Comparison of ENCODE assay signal across 20 cellular contexts in the genomic region with DNA sequence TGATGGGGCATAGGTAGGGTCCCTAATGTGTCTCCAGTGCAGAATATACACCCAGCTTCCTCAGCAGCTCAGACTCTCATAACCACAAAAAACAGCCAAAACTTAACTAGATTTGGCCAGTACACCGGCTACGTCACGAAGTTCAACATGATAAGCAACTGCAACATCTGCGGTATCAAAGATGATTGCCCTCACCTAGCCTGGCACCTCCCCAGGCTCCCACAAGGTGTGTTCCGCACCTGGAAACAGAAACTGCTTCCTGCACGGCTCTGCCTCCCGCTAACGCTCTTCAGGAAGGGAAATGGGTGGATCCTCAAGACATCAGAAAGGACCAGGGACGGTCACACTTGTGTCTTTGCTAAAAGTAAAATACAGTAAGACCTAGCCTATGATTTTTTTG. TPM values are rescaled to one million over a fixed set of nuclear protein-coding genes. Genes with fewer than 3 reads are reported as not detected.
DNase-seq lines count a peak whose midpoint lies in the region; ATAC-seq, FAIRE-seq and TF ChIP-seq lines count a peak whose summit lies in the region.
"Had no signal": no experiment of that assay in that cellular context is flagged by ENCODE, and none has a peak within 500 bp of the region (broad histone marks: within the 10 kb centered on the region; RNA-seq: fewer than 3 reads in every experiment).

No MANE protein-coding gene starts in this region.

- no peak overlapping the region for H3K9ac ChIP-seq in OCI-LY3 (ENCODE audit: low read length)
- H3K9ac ChIP-seq: SK-N-SH had no signal

- no peak for FAIRE-seq in small intestine (lab: Jason Lieb, UNC)
- FAIRE-seq: A549, G401.6, RCC 7860 had no signal

- H3K27ac ChIP-seq in OCI-LY3 (ENCODE audit: low read length) (peak overlapping the region; percentile 62), small intestine (ENCODE audit: low read depth in 1 of 2, low read length in 1 of 2) (peak overlapping the region in 1 of 2 donors; percentile 15)
- H3K27ac ChIP-seq: A549 had no signal

- H3K9me3 ChIP-seq in OCI-LY3 (ENCODE audit: insufficient read depth, low read length), result no peaks in the 10 kb centered on the region
- no peaks in the 10 kb centered on the region for H3K9me3 ChIP-seq in small intestine (ENCODE audit: control insufficient read depth, low read depth)
- H3K9me3 ChIP-seq: A549, SK-N-SH had no signal

- no peaks in the 10 kb centered on the region for H3K27me3 Mint-ChIP-seq in endothelial cell (ENCODE audit: unreplicated experiment)

- peak overlapping the region; percentile 38 for H3K4me2 ChIP-seq in OCI-LY3 (ENCODE audit: low read length)
- H3K4me2 ChIP-seq: A549, SK-N-SH had no signal

- no peak overlapping the region for H3K27ac Mint-ChIP-seq in endothelial cell (ENCODE audit: unreplicated experiment)
- H3K27ac Mint-ChIP-seq: H9 had no signal

- peak overlapping the region; percentile 13; the same call in 1 of the 2 replicates for H3K4me3 ChIP-seq in OCI-LY3 (ENCODE audit: low read length)
- no peak overlapping the region for H3K4me3 ChIP-seq in small intestine (ENCODE audit: low read depth in 1 of 2, low read length in 2 of 2)
- H3K4me3 ChIP-seq: A549 had no signal

- H4K20me1 ChIP-seq in OCI-LY3 (ENCODE audit: insufficient read depth, low read length), result peaks cover 33% of the 10 kb centered on the region

- H2AFZ ChIP-seq in OCI-LY3 (ENCODE audit: low read depth, low read length), result no peak overlapping the region

- DNase-seq in endothelial cell (ENCODE audit: low spot score) (no peak), small intestine (peak; percentile 83), germinal center (ENCODE audit: low spot score) (no peak)
- DNase-seq: C1 segment of cervical spinal cord, DND-41, H9, KBM-7, NCI-H1048, NCI-H1436 treated with DMSO at 0.1 percent for 48 hours, NCI-H2081, NCI-H748 treated with DMSO at 0.1 percent for 48 hours, SHP77, SK-N-SH had no signal

- no peak for TF ChIP-seq CTCF in OCI-LY3 (IDR thresholded peaks at IDR 0.05; ENCODE audit: low read depth, low read length)
- no peak for TF ChIP-seq CTCF in endothelial cell (IDR thresholded peaks at IDR 0.05; ENCODE audit: unreplicated experiment)

- peaks cover 43% of the 10 kb centered on the region for H3K36me3 Mint-ChIP-seq in endothelial cell (ENCODE audit: low read depth, unreplicated experiment)

- peaks cover 40% of the 10 kb centered on the region for H3K4me1 ChIP-seq in OCI-LY3 (ENCODE audit: low read length)
- peaks cover 0 to 2% of the 10 kb centered on the region in 2 donors for H3K4me1 ChIP-seq in small intestine (ENCODE audit: control insufficient read depth in 2 of 2, insufficient read depth in 1 of 2, low read depth in 1 of 2, low read length in 1 of 2)

- H3K79me2 ChIP-seq in OCI-LY3 (ENCODE audit: low read length), result peaks cover 79% of the 10 kb centered on the region

- peaks cover 69% of the 10 kb centered on the region for H3K36me3 ChIP-seq in OCI-LY3 (replicated peaks; ENCODE audit: low read depth, low read length)
- peaks cover 7 to 15% of the 10 kb centered on the region in 2 donors for H3K36me3 ChIP-seq in small intestine (ENCODE audit: control insufficient read depth in 2 of 2, insufficient read depth in 2 of 2, low read length in 2 of 2)

- peaks cover 6% of the 10 kb centered on the region for H3K4me1 Mint-ChIP-seq in endothelial cell (ENCODE audit: unreplicated experiment)
- H3K4me1 Mint-ChIP-seq: H9 had no signal

- 15 to 68% (median 35%) methylated on average over 9 of the region's 9 CpGs for WGBS in small intestine, 3 donors

- ATAC-seq in GM19351 (IDR thresholded peaks at IDR 0.05; ENCODE audit: unreplicated experiment), result peak; percentile 6
- ATAC-seq in GM18519 (IDR thresholded peaks at IDR 0.05; ENCODE audit: low FRiP score, unreplicated experiment), result no peak
- no peak for ATAC-seq in GM21367 (IDR thresholded peaks at IDR 0.05; ENCODE audit: unreplicated experiment)
- ATAC-seq: A549 had no signal

- no peaks in the 10 kb centered on the region for H3K9me3 Mint-ChIP-seq in endothelial cell (ENCODE audit: unreplicated experiment)
- H3K9me3 Mint-ChIP-seq: H9 had no signal

- H3K4me3 Mint-ChIP-seq in endothelial cell (ENCODE audit: unreplicated experiment), result peak overlapping the region; percentile 20
- H3K4me3 Mint-ChIP-seq: H9 had no signal

- no peaks in the 10 kb centered on the region for H3K27me3 ChIP-seq in OCI-LY3 (ENCODE audit: low read depth, low read length)
- H3K27me3 ChIP-seq in small intestine (ENCODE audit: control insufficient read depth in 2 of 2, insufficient read depth in 2 of 2, low read length in 2 of 2), result no peaks in the 10 kb centered on the region

RNA-seq across cellular contexts. Expression of a gene that starts 9.5 kb away (rescaled TPM):
- total RNA-seq in endothelial cell (ENCODE audit: unreplicated experiment), result 110 TPM
- polyA plus RNA-seq in small intestine, result 10 to 100 TPM; 19.5 to 87.4 (median 83.2) TPM
